ENCODE assay signal across 1 cellular context in the genomic region with DNA sequence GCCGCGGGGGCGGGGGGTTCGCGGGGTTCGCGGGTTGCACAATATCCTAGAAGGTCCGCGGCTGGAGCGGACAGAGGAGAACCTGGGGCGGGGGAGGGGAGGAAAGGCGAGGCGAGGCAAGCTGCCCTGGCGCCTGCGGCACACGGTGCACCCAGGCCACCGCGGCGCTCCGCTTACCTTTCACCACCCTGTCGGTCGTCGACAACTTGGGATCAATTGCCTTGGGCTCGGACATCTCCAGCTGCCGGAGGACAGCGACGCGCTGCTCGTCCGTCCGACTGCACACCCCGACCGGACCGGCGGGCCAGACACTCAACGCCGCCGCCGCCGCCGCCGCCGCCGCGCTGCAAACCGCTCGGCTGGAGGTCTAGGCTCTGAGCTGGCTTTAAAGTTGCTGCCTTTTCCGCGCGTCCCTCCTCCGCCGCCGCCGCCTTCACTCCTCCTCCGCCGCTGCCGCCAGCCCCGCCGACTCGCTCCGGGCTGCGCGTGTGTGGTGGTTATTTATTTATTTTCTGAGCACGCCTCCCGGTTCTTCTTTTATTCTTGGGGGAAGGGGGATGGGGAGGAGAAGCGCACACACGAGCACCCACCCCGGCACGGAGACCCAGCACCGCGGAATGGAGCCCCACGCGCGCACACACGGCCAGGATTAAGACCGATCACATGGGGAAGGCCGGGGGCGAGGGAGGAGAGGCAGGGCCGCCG.
TF ChIP-seq lines count a peak whose summit lies in the region.

No MANE protein-coding gene starts in this region.

TF ChIP-seq in K562, 482 proteins besides CTCF, POLR2A, EP300 and RAD21 (continued from another document and continues in another):
- TF ChIP-seq, protein P1, sequence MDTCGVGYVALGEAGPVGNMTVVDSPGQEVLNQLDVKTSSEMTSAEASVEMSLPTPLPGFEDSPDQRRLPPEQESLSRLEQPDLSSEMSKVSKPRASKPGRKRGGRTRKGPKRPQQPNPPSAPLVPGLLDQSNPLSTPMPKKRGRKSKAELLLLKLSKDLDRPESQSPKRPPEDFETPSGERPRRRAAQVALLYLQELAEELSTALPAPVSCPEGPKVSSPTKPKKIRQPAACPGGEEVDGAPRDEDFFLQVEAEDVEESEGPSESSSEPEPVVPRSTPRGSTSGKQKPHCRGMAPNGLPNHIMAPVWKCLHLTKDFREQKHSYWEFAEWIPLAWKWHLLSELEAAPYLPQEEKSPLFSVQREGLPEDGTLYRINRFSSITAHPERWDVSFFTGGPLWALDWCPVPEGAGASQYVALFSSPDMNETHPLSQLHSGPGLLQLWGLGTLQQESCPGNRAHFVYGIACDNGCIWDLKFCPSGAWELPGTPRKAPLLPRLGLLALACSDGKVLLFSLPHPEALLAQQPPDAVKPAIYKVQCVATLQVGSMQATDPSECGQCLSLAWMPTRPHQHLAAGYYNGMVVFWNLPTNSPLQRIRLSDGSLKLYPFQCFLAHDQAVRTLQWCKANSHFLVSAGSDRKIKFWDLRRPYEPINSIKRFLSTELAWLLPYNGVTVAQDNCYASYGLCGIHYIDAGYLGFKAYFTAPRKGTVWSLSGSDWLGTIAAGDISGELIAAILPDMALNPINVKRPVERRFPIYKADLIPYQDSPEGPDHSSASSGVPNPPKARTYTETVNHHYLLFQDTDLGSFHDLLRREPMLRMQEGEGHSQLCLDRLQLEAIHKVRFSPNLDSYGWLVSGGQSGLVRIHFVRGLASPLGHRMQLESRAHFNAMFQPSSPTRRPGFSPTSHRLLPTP (IDR thresholded peaks at IDR 0.05; ENCODE audit: borderline replicate concordance, extremely low read depth, insufficient read length): no peak
- no peak for TF ChIP-seq ZNF197 (CRISPR knock-in tag; IDR thresholded peaks at IDR 0.05; ENCODE audit: low read depth)
- TF ChIP-seq XRCC5 (IDR thresholded peaks at IDR 0.05; ENCODE audit: low read depth, low read length): no peak
- TF ChIP-seq, protein P2, sequence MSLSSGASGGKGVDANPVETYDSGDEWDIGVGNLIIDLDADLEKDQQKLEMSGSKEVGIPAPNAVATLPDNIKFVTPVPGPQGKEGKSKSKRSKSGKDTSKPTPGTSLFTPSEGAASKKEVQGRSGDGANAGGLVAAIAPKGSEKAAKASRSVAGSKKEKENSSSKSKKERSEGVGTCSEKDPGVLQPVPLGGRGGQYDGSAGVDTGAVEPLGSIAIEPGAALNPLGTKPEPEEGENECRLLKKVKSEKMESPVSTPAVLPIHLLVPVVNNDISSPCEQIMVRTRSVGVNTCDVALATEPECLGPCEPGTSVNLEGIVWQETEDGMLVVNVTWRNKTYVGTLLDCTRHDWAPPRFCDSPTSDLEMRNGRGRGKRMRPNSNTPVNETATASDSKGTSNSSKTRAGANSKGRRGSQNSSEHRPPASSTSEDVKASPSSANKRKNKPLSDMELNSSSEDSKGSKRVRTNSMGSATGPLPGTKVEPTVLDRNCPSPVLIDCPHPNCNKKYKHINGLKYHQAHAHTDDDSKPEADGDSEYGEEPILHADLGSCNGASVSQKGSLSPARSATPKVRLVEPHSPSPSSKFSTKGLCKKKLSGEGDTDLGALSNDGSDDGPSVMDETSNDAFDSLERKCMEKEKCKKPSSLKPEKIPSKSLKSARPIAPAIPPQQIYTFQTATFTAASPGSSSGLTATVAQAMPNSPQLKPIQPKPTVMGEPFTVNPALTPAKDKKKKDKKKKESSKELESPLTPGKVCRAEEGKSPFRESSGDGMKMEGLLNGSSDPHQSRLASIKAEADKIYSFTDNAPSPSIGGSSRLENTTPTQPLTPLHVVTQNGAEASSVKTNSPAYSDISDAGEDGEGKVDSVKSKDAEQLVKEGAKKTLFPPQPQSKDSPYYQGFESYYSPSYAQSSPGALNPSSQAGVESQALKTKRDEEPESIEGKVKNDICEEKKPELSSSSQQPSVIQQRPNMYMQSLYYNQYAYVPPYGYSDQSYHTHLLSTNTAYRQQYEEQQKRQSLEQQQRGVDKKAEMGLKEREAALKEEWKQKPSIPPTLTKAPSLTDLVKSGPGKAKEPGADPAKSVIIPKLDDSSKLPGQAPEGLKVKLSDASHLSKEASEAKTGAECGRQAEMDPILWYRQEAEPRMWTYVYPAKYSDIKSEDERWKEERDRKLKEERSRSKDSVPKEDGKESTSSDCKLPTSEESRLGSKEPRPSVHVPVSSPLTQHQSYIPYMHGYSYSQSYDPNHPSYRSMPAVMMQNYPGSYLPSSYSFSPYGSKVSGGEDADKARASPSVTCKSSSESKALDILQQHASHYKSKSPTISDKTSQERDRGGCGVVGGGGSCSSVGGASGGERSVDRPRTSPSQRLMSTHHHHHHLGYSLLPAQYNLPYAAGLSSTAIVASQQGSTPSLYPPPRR (CRISPR knock-in tag; IDR thresholded peaks at IDR 0.05; ENCODE audit: borderline replicate concordance): 0 out of 2 replicates have a peak, but pooled peaks have one; percentile 42
- TF ChIP-seq ZNF3 (CRISPR knock-in tag; IDR thresholded peaks at IDR 0.05): no peak
- no peak for TF ChIP-seq FOXJ2 (tag; IDR thresholded peaks at IDR 0.05)
- TF ChIP-seq GATA2 (CRISPR knock-in tag; IDR thresholded peaks at IDR 0.05): no peak
- TF ChIP-seq YBX1 (IDR thresholded peaks at IDR 0.05): no peak
- no peak for TF ChIP-seq KLF1 (tag; IDR thresholded peaks at IDR 0.05)
- no peak for TF ChIP-seq TAF1 (IDR thresholded peaks at IDR 0.05; ENCODE audit: control insufficient read depth, extremely low read depth, insufficient read depth, low read length, severe bottlenecking)
- TF ChIP-seq, protein P3, sequence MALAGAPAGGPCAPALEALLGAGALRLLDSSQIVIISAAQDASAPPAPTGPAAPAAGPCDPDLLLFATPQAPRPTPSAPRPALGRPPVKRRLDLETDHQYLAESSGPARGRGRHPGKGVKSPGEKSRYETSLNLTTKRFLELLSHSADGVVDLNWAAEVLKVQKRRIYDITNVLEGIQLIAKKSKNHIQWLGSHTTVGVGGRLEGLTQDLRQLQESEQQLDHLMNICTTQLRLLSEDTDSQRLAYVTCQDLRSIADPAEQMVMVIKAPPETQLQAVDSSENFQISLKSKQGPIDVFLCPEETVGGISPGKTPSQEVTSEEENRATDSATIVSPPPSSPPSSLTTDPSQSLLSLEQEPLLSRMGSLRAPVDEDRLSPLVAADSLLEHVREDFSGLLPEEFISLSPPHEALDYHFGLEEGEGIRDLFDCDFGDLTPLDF (CRISPR knock-in tag; IDR thresholded peaks at IDR 0.05): no peak
- TF ChIP-seq CEBPB (tag; IDR thresholded peaks at IDR 0.05): peak; percentile 61
- no peak for TF ChIP-seq CREBBP (IDR thresholded peaks at IDR 0.05; ENCODE audit: low read depth, low read length)
- TF ChIP-seq PRMT5 (CRISPR knock-in tag; IDR thresholded peaks at IDR 0.05): no peak
- 0 out of 2 replicates have a peak, but pooled peaks have one; percentile 8 for TF ChIP-seq GABPA (tag; conservative IDR thresholded peaks at IDR 0.05; ENCODE audit: low read depth)
- TF ChIP-seq NRF1 (conservative IDR thresholded peaks at IDR 0.05 in 1 of 2, IDR thresholded peaks at IDR 0.05 in 1 of 2): peak; percentile 23 to 29; a peak in 1 of 4 replicates
- TF ChIP-seq RBBP5 (IDR thresholded peaks at IDR 0.05; ENCODE audit: borderline replicate concordance, insufficient read depth, low read length, poor library complexity, severe bottlenecking): peak; percentile 72
- no peak for TF ChIP-seq PML (IDR thresholded peaks at IDR 0.05; ENCODE audit: low read length)
- TF ChIP-seq XRCC3 (IDR thresholded peaks at IDR 0.05): no peak
- 0 out of 2 replicates have a peak, but pooled peaks have one; percentile 16 for TF ChIP-seq ZFX (CRISPR knock-in tag; IDR thresholded peaks at IDR 0.05)
- TF ChIP-seq KDM1A (IDR thresholded peaks at IDR 0.05): no peak
- peak; percentile 27; the same call in 1 of the 2 replicates for TF ChIP-seq BCOR (IDR thresholded peaks at IDR 0.05)
- 0 out of 2 replicates have a peak, but pooled peaks have one; percentile 8 for TF ChIP-seq PHF8 (IDR thresholded peaks at IDR 0.05; ENCODE audit: borderline replicate concordance, low read length)
- no peak for TF ChIP-seq ARID2 (IDR thresholded peaks at IDR 0.05)
- peak; percentile 27 for TF ChIP-seq U2AF1 (optimal IDR thresholded peaks at IDR 0.05; ENCODE audit: low read depth, low read length)
- no peak for TF ChIP-seq GABPB1 (CRISPR knock-in tag; IDR thresholded peaks at IDR 0.05)
- TF ChIP-seq MEF2D (tag; conservative IDR thresholded peaks at IDR 0.05; ENCODE audit: low read depth): no peak
- TF ChIP-seq, protein P4, sequence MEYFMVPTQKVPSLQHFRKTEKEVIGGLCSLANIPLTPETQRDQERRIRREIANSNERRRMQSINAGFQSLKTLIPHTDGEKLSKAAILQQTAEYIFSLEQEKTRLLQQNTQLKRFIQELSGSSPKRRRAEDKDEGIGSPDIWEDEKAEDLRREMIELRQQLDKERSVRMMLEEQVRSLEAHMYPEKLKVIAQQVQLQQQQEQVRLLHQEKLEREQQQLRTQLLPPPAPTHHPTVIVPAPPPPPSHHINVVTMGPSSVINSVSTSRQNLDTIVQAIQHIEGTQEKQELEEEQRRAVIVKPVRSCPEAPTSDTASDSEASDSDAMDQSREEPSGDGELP (CRISPR knock-in tag; IDR thresholded peaks at IDR 0.05; ENCODE audit: borderline replicate concordance): peak; percentile 60; the same call in 1 of the 2 replicates
- no peak for TF ChIP-seq SRSF3 (IDR thresholded peaks at IDR 0.05; ENCODE audit: insufficient read depth, low read length)
- no peak for TF ChIP-seq PHF20 (IDR thresholded peaks at IDR 0.05; ENCODE audit: partially characterized antibody)
- no peak for TF ChIP-seq POU5F1 (IDR thresholded peaks at IDR 0.05; ENCODE audit: borderline replicate concordance, low read depth, low read length, partially characterized antibody)
- TF ChIP-seq, protein P5, sequence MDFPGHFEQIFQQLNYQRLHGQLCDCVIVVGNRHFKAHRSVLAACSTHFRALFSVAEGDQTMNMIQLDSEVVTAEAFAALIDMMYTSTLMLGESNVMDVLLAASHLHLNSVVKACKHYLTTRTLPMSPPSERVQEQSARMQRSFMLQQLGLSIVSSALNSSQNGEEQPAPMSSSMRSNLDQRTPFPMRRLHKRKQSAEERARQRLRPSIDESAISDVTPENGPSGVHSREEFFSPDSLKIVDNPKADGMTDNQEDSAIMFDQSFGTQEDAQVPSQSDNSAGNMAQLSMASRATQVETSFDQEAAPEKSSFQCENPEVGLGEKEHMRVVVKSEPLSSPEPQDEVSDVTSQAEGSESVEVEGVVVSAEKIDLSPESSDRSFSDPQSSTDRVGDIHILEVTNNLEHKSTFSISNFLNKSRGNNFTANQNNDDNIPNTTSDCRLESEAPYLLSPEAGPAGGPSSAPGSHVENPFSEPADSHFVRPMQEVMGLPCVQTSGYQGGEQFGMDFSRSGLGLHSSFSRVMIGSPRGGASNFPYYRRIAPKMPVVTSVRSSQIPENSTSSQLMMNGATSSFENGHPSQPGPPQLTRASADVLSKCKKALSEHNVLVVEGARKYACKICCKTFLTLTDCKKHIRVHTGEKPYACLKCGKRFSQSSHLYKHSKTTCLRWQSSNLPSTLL (IDR thresholded peaks at IDR 0.05): no peak
- no peak for TF ChIP-seq ZNF212 (CRISPR knock-in tag; IDR thresholded peaks at IDR 0.05)
- TF ChIP-seq, protein P6, sequence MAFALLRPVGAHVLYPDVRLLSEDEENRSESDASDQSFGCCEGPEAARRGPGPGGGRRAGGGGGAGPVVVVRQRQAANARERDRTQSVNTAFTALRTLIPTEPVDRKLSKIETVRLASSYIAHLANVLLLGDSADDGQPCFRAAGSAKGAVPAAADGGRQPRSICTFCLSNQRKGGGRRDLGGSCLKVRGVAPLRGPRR (CRISPR knock-in tag; IDR thresholded peaks at IDR 0.05): no peak
- TF ChIP-seq, protein P7, sequence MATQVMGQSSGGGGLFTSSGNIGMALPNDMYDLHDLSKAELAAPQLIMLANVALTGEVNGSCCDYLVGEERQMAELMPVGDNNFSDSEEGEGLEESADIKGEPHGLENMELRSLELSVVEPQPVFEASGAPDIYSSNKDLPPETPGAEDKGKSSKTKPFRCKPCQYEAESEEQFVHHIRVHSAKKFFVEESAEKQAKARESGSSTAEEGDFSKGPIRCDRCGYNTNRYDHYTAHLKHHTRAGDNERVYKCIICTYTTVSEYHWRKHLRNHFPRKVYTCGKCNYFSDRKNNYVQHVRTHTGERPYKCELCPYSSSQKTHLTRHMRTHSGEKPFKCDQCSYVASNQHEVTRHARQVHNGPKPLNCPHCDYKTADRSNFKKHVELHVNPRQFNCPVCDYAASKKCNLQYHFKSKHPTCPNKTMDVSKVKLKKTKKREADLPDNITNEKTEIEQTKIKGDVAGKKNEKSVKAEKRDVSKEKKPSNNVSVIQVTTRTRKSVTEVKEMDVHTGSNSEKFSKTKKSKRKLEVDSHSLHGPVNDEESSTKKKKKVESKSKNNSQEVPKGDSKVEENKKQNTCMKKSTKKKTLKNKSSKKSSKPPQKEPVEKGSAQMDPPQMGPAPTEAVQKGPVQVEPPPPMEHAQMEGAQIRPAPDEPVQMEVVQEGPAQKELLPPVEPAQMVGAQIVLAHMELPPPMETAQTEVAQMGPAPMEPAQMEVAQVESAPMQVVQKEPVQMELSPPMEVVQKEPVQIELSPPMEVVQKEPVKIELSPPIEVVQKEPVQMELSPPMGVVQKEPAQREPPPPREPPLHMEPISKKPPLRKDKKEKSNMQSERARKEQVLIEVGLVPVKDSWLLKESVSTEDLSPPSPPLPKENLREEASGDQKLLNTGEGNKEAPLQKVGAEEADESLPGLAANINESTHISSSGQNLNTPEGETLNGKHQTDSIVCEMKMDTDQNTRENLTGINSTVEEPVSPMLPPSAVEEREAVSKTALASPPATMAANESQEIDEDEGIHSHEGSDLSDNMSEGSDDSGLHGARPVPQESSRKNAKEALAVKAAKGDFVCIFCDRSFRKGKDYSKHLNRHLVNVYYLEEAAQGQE (CRISPR knock-in tag; IDR thresholded peaks at IDR 0.05; ENCODE audit: low read depth): no peak
- TF ChIP-seq, protein P8, sequence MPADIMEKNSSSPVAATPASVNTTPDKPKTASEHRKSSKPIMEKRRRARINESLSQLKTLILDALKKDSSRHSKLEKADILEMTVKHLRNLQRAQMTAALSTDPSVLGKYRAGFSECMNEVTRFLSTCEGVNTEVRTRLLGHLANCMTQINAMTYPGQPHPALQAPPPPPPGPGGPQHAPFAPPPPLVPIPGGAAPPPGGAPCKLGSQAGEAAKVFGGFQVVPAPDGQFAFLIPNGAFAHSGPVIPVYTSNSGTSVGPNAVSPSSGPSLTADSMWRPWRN (IDR thresholded peaks at IDR 0.05; ENCODE audit: low read depth): no peak
- TF ChIP-seq BHLHE40 (IDR thresholded peaks at IDR 0.05; ENCODE audit: low read length): no peak
- no peak for TF ChIP-seq BMI1 (IDR thresholded peaks at IDR 0.05; ENCODE audit: low read length)
- TF ChIP-seq, protein P9, sequence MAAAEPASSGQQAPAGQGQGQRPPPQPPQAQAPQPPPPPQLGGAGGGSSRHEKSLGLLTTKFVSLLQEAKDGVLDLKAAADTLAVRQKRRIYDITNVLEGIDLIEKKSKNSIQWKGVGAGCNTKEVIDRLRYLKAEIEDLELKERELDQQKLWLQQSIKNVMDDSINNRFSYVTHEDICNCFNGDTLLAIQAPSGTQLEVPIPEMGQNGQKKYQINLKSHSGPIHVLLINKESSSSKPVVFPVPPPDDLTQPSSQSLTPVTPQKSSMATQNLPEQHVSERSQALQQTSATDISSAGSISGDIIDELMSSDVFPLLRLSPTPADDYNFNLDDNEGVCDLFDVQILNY (CRISPR knock-in tag; IDR thresholded peaks at IDR 0.05): no peak
- TF ChIP-seq MAFK (IDR thresholded peaks at IDR 0.05; ENCODE audit: low read length): no peak
- TF ChIP-seq RFX7 (CRISPR knock-in tag; IDR thresholded peaks at IDR 0.05): no peak
- TF ChIP-seq KDM5B (IDR thresholded peaks at IDR 0.05; ENCODE audit: insufficient replicate concordance, low read depth, low read length): peak; percentile 25
- TF ChIP-seq ETS2 (tag; IDR thresholded peaks at IDR 0.05; ENCODE audit: borderline replicate concordance, poor library complexity, severe bottlenecking): no peak
